8 cellular contexts compared by ENCODE assay signal in the genomic region with DNA sequence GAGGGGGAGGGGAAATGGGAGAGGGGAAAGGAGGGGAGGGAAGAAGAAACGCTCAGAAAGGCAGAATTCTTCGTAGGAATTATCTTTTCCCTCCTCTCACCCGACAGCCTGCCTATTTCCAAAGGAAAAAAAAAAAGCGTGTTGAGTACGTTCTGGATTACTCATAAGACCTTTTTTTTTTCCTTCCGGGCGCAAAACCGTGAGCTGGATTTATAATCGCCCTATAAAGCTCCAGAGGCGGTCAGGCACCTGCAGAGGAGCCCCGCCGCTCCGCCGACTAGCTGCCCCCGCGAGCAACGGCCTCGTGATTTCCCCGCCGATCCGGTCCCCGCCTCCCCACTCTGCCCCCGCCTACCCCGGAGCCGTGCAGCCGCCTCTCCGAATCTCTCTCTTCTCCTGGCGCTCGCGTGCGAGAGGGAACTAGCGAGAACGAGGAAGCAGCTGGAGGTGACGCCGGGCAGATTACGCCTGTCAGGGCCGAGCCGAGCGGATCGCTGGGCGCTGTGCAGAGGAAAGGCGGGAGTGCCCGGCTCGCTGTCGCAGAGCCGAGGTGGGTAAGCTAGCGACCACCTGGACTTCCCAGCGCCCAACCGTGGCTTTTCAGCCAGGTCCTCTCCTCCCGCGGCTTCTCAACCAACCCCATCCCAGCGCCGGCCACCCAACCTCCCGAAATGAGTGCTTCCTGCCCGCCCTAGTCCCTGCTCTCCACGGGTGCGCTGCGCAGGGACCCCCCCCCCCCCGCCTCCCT. TPM values are rescaled to one million over a fixed set of nuclear protein-coding genes. Genes with fewer than 3 reads are reported as not detected.
DNase-seq lines count a peak whose midpoint lies in the region; ATAC-seq, FAIRE-seq and TF ChIP-seq lines count a peak whose summit lies in the region.

GAD1 (plus strand) TSS at position 389 of the 748 bp plus-strand sequence. CDS start 1,705 bp downstream, outside the sequence.

- no peak within 1 kb of the TSS for H3K27ac ChIP-seq in CD4-positive, CD25-positive, alpha-beta regulatory T cell (ENCODE audit: insufficient read depth, low read length, poor library complexity, severe bottlenecking)
- H3K27ac ChIP-seq in K562 (ENCODE audit: extremely low read depth, low read depth, low read length) (no peak within 1 kb of the TSS), iPS-20b (ENCODE audit: low read length) (no peak within 1 kb of the TSS), skeletal muscle tissue (ENCODE audit: low read depth, low read length) (no peak within 1 kb of the TSS)

- peak within 1 kb of the TSS; percentile 91 for H2AFZ ChIP-seq in K562 (ENCODE audit: low read depth, low read length)

- peaks cover 12 to 74% (median 17%) of the 10 kb centered on the region in 4 donors for H3K4me1 Mint-ChIP-seq in CD4-positive, CD25-positive, alpha-beta regulatory T cell

- no peaks in the 10 kb centered on the region for H3K9me3 ChIP-seq in CD4-positive, CD25-positive, alpha-beta regulatory T cell (ENCODE audit: control insufficient read depth in 2 of 2, low read length in 2 of 2)
- H3K9me3 ChIP-seq in K562 (replicated peaks; ENCODE audit: control insufficient read depth, insufficient read depth, low read depth, low read length) = no peaks in the 10 kb centered on the region
- no peaks in the 10 kb centered on the region for H3K9me3 ChIP-seq in iPS-20b (ENCODE audit: insufficient read depth, low read depth, low read length)
- no peaks in the 10 kb centered on the region for H3K9me3 ChIP-seq in skeletal muscle tissue (ENCODE audit: control insufficient read depth in 3 of 3, low read length in 3 of 3)

- H3K27ac Mint-ChIP-seq in CD4-positive, CD25-positive, alpha-beta regulatory T cell = peak within 1 kb of the TSS in 1 of 3 donors; percentile 7

- no peaks in the 10 kb centered on the region for H3K36me3 ChIP-seq in CD4-positive, CD25-positive, alpha-beta regulatory T cell (ENCODE audit: control insufficient read depth, insufficient read depth, low read length)
- H3K36me3 ChIP-seq in K562 (ENCODE audit: control insufficient read depth, insufficient read depth, low read length) (no peaks in the 10 kb centered on the region), iPS-20b (ENCODE audit: insufficient read depth, low read depth, low read length) (no peaks in the 10 kb centered on the region), skeletal muscle tissue (ENCODE audit: control insufficient read depth in 3 of 3, insufficient read depth in 3 of 3, low read length in 3 of 3) (no peaks in the 10 kb centered on the region)

- BruUV-seq in K562 (replicated peaks; lab: Mats Ljungman, UMichigan) = no TSS peak

- POLR2A ChIA-PET in K562 (lab: Yijun Ruan, JAX) = interaction anchor here (0.6 to 2.2 kb wide), 12 partner anchors 17 to 770 kb away, joined by 3 to 6 read pairs (median 3); partner anchors contain the start of gene GORASP2

- H3K9ac ChIP-seq in K562 (ENCODE audit: insufficient read depth in 1 of 2, low read depth in 2 of 2, low read length in 2 of 2) (peak within 1 kb of the TSS; percentile 38 to 90; a peak in 3 of 4 replicates), iPS-20b (ENCODE audit: low read depth, low read length) (peak within 1 kb of the TSS; percentile 39; the same call in 1 of the 2 replicates), skeletal muscle tissue (ENCODE audit: low read depth in 1 of 3, low read length in 3 of 3) (peak within 1 kb of the TSS in 2 of 3 donors; percentile 39 to 45)

- no peak; a peak in 1 of 6 replicates for TF ChIP-seq CTCF in K562 (IDR thresholded peaks at IDR 0.05 in 2 of 3, conservative IDR thresholded peaks at IDR 0.05 in 1 of 3; ENCODE audit: insufficient read depth in 2 of 3, low read depth in 1 of 3, low read length in 3 of 3)

- peak in 1 of 3 donors; percentile 58 for DNase-seq in CD4-positive, CD25-positive, alpha-beta regulatory T cell
- DNase-seq in NCI-H1436 treated with DMSO at 0.1 percent for 48 hours (lab: John Stamatoyannopoulos, UW) (peak; percentile 32), SW 1271 (lab: John Stamatoyannopoulos, UW) (peak; percentile 72 to 74), K562 (ENCODE audit: extremely low read depth in 1 of 4, low spot score in 3 of 4) (peak; percentile 86 to 87 (median 87))

- FAIRE-seq in K562 (lab: Jason Lieb, UNC) = peak; percentile 71

- H3K79me2 ChIP-seq in K562 (ENCODE audit: control insufficient read depth, insufficient read depth, low read length) = no peaks in the 10 kb centered on the region; the same call in 2 of the 3 replicates

- H3K4me3 Mint-ChIP-seq in CD4-positive, CD25-positive, alpha-beta regulatory T cell = peak within 1 kb of the TSS; percentile 72 to 94 (median 84)

- peaks cover 0 to 4% (median 0%) of the 10 kb centered on the region in 7 donors for H3K9me3 Mint-ChIP-seq in CD4-positive, CD25-positive, alpha-beta regulatory T cell

- WGBS in K562 (ENCODE audit: insufficient coverage, low coverage, missing lambda C conversion rate) = under 1% methylated on average over 46 of the region's 59 CpGs

- peaks cover 42% of the 10 kb centered on the region for H3K27me3 ChIP-seq in CD4-positive, CD25-positive, alpha-beta regulatory T cell (ENCODE audit: control insufficient read depth, insufficient read depth, low read length)
- H3K27me3 ChIP-seq in K562 (ENCODE audit: control insufficient read depth in 2 of 2, insufficient read depth in 2 of 2, low read length in 2 of 2) = peaks cover 0 to 7% of the 10 kb centered on the region in 2 experiments; a peak in 1 of 5 replicates
- H3K27me3 ChIP-seq in iPS-20b (ENCODE audit: insufficient read depth, low read length) = peaks cover 90% of the 10 kb centered on the region
- peaks cover 82 to 88% (median 86%) of the 10 kb centered on the region in 3 donors for H3K27me3 ChIP-seq in skeletal muscle tissue (ENCODE audit: control insufficient read depth in 3 of 3, insufficient read depth in 3 of 3, low read length in 3 of 3)

- intact Hi-C loops in K562 (cut with micrococcal nuclease) = loop anchor here (2.0 to 10.0 kb wide), 2 partner anchors 56 to 292 kb away; no protein-coding TSS in a partner anchor

- H3K36me3 Mint-ChIP-seq in CD4-positive, CD25-positive, alpha-beta regulatory T cell = no peaks in the 10 kb centered on the region

- TF ChIP-seq RAD21 in K562 (CRISPR knock-in tag; conservative IDR thresholded peaks at IDR 0.05 in 1 of 2, IDR thresholded peaks at IDR 0.05 in 1 of 2) = no peak

- peaks cover 62% of the 10 kb centered on the region for H3K4me1 ChIP-seq in CD4-positive, CD25-positive, alpha-beta regulatory T cell (ENCODE audit: control insufficient read depth, insufficient read depth, low read length, poor library complexity, severe bottlenecking)
- peaks cover 6 to 52% of the 10 kb centered on the region in 2 experiments for H3K4me1 ChIP-seq in K562 (replicated peaks in 1 of 2; ENCODE audit: control insufficient read depth in 2 of 2, insufficient read depth in 2 of 2, low read length in 2 of 2)
- H3K4me1 ChIP-seq in iPS-20b (ENCODE audit: insufficient read depth, low read length) = peaks cover 16% of the 10 kb centered on the region; the same call in 1 of the 2 replicates
- H3K4me1 ChIP-seq in skeletal muscle tissue (ENCODE audit: control insufficient read depth in 3 of 3, insufficient read depth in 3 of 3, low read length in 3 of 3) = peaks cover 48 to 61% (median 61%) of the 10 kb centered on the region in 3 donors

- no peaks in the 10 kb centered on the region for H4K20me1 ChIP-seq in K562 (replicated peaks; ENCODE audit: control insufficient read depth, insufficient read depth, low read length)

- peak within 1 kb of the TSS; percentile 41 for H3K4me3 ChIP-seq in CD4-positive, CD25-positive, alpha-beta regulatory T cell (ENCODE audit: low read depth, low read length)
- H3K4me3 ChIP-seq in K562 (peak within 1 kb of the TSS; percentile 39), iPS-20b (ENCODE audit: low read length) (peak within 1 kb of the TSS; percentile 73), skeletal muscle tissue (ENCODE audit: low read length in 3 of 3) (peak within 1 kb of the TSS; percentile 48 to 67 (median 67))

- no peaks in the 10 kb centered on the region for H3K9me1 ChIP-seq in K562 (ENCODE audit: control insufficient read depth, insufficient read depth, low read length)

- TF ChIP-seq POLR2A in K562 (conservative IDR thresholded peaks at IDR 0.05) = no peak

- in situ Hi-C loops in K562 (cut with MboI) = loop anchor here (10.0 to 25.0 kb wide), 2 partner anchors 452 to 879 kb away; no protein-coding TSS in a partner anchor

- no peak for TF ChIP-seq EP300 in K562 (IDR thresholded peaks at IDR 0.05; ENCODE audit: low read length)

- H3K4me2 ChIP-seq in K562 (ENCODE audit: insufficient read depth, low read length) = peak within 1 kb of the TSS; percentile 86

- H3K27me3 Mint-ChIP-seq in CD4-positive, CD25-positive, alpha-beta regulatory T cell = peaks cover 93% of the 10 kb centered on the region

- CTCF ChIA-PET in K562 (lab: Yijun Ruan, JAX; ENCODE audit: low intra/inter-chr PET ratio) = interaction anchor here (0.6 to 2.5 kb wide), 17 partner anchors 52 to 993 kb away, joined by 3 to 28 read pairs (median 4); no protein-coding TSS in a partner anchor

- peak in 1 of 2 donors; percentile 9 for ATAC-seq in CD4-positive, CD25-positive, alpha-beta regulatory T cell (ENCODE audit: low read depth in 2 of 2)
- peak; percentile 44 for ATAC-seq in GM21737 (IDR thresholded peaks at IDR 0.05; ENCODE audit: unreplicated experiment)
- ATAC-seq in K562 = peak; percentile 84
- ATAC-seq in HG02938 (IDR thresholded peaks at IDR 0.05; ENCODE audit: unreplicated experiment) = no peak

RNA-seq across cellular contexts. Expression of gene GAD1, which starts in this region (rescaled TPM):
- total RNA-seq in CD4-positive, CD25-positive, alpha-beta regulatory T cell = not detected
- polyA plus RNA-seq in CD4-positive, CD25-positive, alpha-beta regulatory T cell = not detected
- total RNA-seq in K562 (2011; cell fraction: chromatin; rRNA removed; ENCODE audit: low replicate concordance) = 24.1 and 26.9 TPM in 2 replicates
- 7.4 and 9.5 TPM in 2 replicates for total RNA-seq in K562 (2011; cell fraction: nucleolus; rRNA removed)
- total RNA-seq in K562 (2011; cell fraction: nucleoplasm; rRNA removed) = 8.8 and 21.6 TPM in 2 replicates
- 22.0 and 29.1 TPM in 2 replicates for total RNA-seq in K562 (2014; rRNA removed)
- 10.9 and 11.7 TPM in 2 replicates for total RNA-seq in K562 (2014; rRNA removed; fragmentation: Illumina TruSeq; extraction: Trizol)
- total RNA-seq in K562 (2015; rRNA removed; fragmentation: Illumina TruSeq; extraction: Trizol) = 16.8 and 17.6 TPM in 2 replicates
- total RNA-seq in K562 (2021) = 14.5 and 15.7 TPM in 2 replicates
- polyA plus RNA-seq in K562 (2011; rRNA removed) = 11.7 and 26.2 TPM in 2 replicates
- 10.0 and 35.0 TPM in 2 replicates for polyA plus RNA-seq in K562 (2011; cell fraction: cytosol; rRNA removed)
- 30.8 and 75.5 TPM in 2 replicates for polyA plus RNA-seq in K562 (2011; cell fraction: nucleus; rRNA removed)
- polyA plus RNA-seq in K562 (2012) = 26.2 and 30.3 TPM in 2 replicates
- polyA plus RNA-seq in K562 (2014; fragmentation: Illumina TruSeq; extraction: Trizol) = 9.8 and 15.0 TPM in 2 replicates
- 1 to 10 TPM; 2.7 to 3.9 TPM for polyA plus RNA-seq in K562 (2014; fragmentation: Nextera tagmentation; extraction: Ambion mirVana)
- 20.8 and 24.1 TPM in 2 replicates for polyA plus RNA-seq in K562 (2014; rRNA removed)
- polyA minus RNA-seq in K562 (2011; rRNA and poly(A)+ RNA removed) = 5.3 and 14.2 TPM in 2 replicates
- 7.2 and 12.0 TPM in 2 replicates for polyA minus RNA-seq in K562 (2011; cell fraction: cytosol; rRNA and poly(A)+ RNA removed)
- 15.6 and 21.4 TPM in 2 replicates for polyA minus RNA-seq in K562 (2011; cell fraction: nucleus; rRNA and poly(A)+ RNA removed)
- 0.52 TPM for total RNA-seq in skeletal muscle tissue
